ENCODE assay signal across 22 cellular contexts in the genomic region with DNA sequence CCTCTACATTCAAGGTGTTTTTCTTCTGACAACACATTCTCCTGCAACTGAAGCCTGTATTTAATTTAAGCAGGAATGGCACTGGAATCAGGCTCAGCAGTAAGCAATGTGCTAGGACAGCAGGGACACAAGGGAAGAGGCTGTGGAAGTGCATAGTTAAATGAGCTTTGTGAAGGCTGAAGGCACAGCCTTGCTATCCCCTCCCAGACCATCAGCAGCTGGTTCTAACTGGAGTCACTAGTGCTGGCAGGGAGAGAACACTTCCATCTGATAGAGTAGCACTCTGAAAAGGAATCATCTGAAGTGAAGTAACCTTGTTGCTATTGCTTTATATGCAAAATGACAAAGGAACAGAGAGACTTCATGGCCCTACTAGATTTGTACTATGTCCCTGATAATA. TPM values are rescaled to one million over a fixed set of nuclear protein-coding genes. Genes with fewer than 3 reads are reported as not detected.
"Had no signal": no experiment of that assay in that cellular context is flagged by ENCODE, and none has a peak within 500 bp of the region (broad histone marks: within the 10 kb centered on the region; RNA-seq: fewer than 3 reads in every experiment).

No MANE protein-coding gene starts in this region.

- DNase-seq: activated CD4-positive, alpha-beta T cell treated with anti-CD3 and anti-CD28 coated beads, Interleukin-2, amount 10 ng/mL, durations not matched to agents 7 days and 5 days; activated CD4-positive, CD25-positive, alpha-beta regulatory T cell treated with anti-CD3 and anti-CD28 coated beads, Interleukin-2, amount 50 U/mL, for 72 hours; activated CD8-positive, alpha-beta memory T cell treated with anti-CD3 and anti-CD28 coated beads, Interleukin-2, amount 10 ng/mL, durations not matched to agents 7 days and 5 days; activated CD8-positive, alpha-beta T cell treated with anti-CD3 and anti-CD28 coated beads for 36 hours; activated naive CD4-positive, alpha-beta T cell treated with Interleukin-2 at 50 U/mL for 16 hours; caudate nucleus; effector CD8-positive, alpha-beta T cell; erythroblast; foreskin fibroblast; mammary epithelial cell; retina; stimulated activated CD4-positive, alpha-beta T cell treated with anti-CD3 and anti-CD28 coated beads, Interleukin-4, amount 100 ng/mL, for 24 hours; stimulated activated naive CD8-positive, alpha-beta T cell treated with anti-CD3 and anti-CD28 coated beads, Interleukin-15, amount 100 ng/mL, for 72 hours; T-helper 1 cell; transverse colon; uterus; WERI-Rb-1 had no signal

- H3K9me3 Mint-ChIP-seq: activated CD4-positive, alpha-beta T cell treated with anti-CD3 and anti-CD28 coated beads, Interleukin-2, amount 10 ng/mL, durations not matched to agents 7 days and 5 days; activated CD8-positive, alpha-beta T cell treated with anti-CD3 and anti-CD28 coated beads for 36 hours; dendritic cell treated with granulocyte-macrophage colony-stimulating factor and Interleukin-4, amounts not matched to agents 40 ng/mL and 50 ng/mL, for 4 days; neural progenitor cell; stimulated activated naive CD8-positive, alpha-beta T cell treated with anti-CD3 and anti-CD28 coated beads, Interleukin-15, amount 100 ng/mL, for 72 hours had no signal

- H3K36me3 ChIP-seq: uterus had no signal

- H3K4me1 ChIP-seq: neural progenitor cell, suprapubic skin, transverse colon, uterus had no signal

- H3K4me1 Mint-ChIP-seq: neural progenitor cell; stimulated activated naive CD8-positive, alpha-beta T cell treated with anti-CD3 and anti-CD28 coated beads, Interleukin-15, amount 100 ng/mL, for 72 hours had no signal

- H3K27ac ChIP-seq: neural progenitor cell, suprapubic skin, transverse colon, uterus, WERI-Rb-1 had no signal

- H3K27me3 Mint-ChIP-seq: activated CD4-positive, alpha-beta T cell treated with anti-CD3 and anti-CD28 coated beads, Interleukin-2, amount 10 ng/mL, durations not matched to agents 7 days and 5 days; activated CD8-positive, alpha-beta memory T cell treated with anti-CD3 and anti-CD28 coated beads, Interleukin-2, amount 10 ng/mL, durations not matched to agents 7 days and 5 days; activated CD8-positive, alpha-beta T cell treated with anti-CD3 and anti-CD28 coated beads for 36 hours; dendritic cell treated with granulocyte-macrophage colony-stimulating factor and Interleukin-4, amounts not matched to agents 40 ng/mL and 50 ng/mL, for 4 days; progenitor cell of endocrine pancreas; stimulated activated naive CD8-positive, alpha-beta T cell treated with anti-CD3 and anti-CD28 coated beads, Interleukin-15, amount 100 ng/mL, for 72 hours had no signal

- H3K4me3 Mint-ChIP-seq: activated CD4-positive, alpha-beta T cell treated with anti-CD3 and anti-CD28 coated beads, Interleukin-2, amount 10 ng/mL, durations not matched to agents 7 days and 5 days; activated CD8-positive, alpha-beta memory T cell treated with anti-CD3 and anti-CD28 coated beads, Interleukin-2, amount 10 ng/mL, durations not matched to agents 7 days and 5 days; activated CD8-positive, alpha-beta T cell treated with anti-CD3 and anti-CD28 coated beads for 36 hours; dendritic cell treated with granulocyte-macrophage colony-stimulating factor and Interleukin-4, amounts not matched to agents 40 ng/mL and 50 ng/mL, for 4 days; neural progenitor cell; stimulated activated naive CD8-positive, alpha-beta T cell treated with anti-CD3 and anti-CD28 coated beads, Interleukin-15, amount 100 ng/mL, for 72 hours had no signal

- H3K4me3 ChIP-seq: neural progenitor cell, suprapubic skin, transverse colon, uterus had no signal

- H3K27ac Mint-ChIP-seq: activated CD4-positive, alpha-beta T cell treated with anti-CD3 and anti-CD28 coated beads, Interleukin-2, amount 10 ng/mL, durations not matched to agents 7 days and 5 days; activated CD8-positive, alpha-beta memory T cell treated with anti-CD3 and anti-CD28 coated beads, Interleukin-2, amount 10 ng/mL, durations not matched to agents 7 days and 5 days; activated CD8-positive, alpha-beta T cell treated with anti-CD3 and anti-CD28 coated beads for 36 hours; dendritic cell treated with granulocyte-macrophage colony-stimulating factor and Interleukin-4, amounts not matched to agents 40 ng/mL and 50 ng/mL, for 4 days; neural progenitor cell had no signal

- H3K27me3 ChIP-seq: neural progenitor cell, suprapubic skin, transverse colon, uterus had no signal

- ATAC-seq: activated CD8-positive, alpha-beta memory T cell treated with anti-CD3 and anti-CD28 coated beads, Interleukin-2, amount 10 ng/mL, durations not matched to agents 7 days and 5 days; activated CD8-positive, alpha-beta T cell treated with anti-CD3 and anti-CD28 coated beads for 36 hours; stimulated activated naive CD8-positive, alpha-beta T cell treated with anti-CD3 and anti-CD28 coated beads, Interleukin-15, amount 100 ng/mL, for 72 hours had no signal

- H3K9me3 ChIP-seq: suprapubic skin, transverse colon, uterus had no signal

RNA-seq across cellular contexts. Expression of a gene that starts 56.0 kb away (rescaled TPM):
- total RNA-seq: activated CD8-positive, alpha-beta memory T cell treated with anti-CD3 and anti-CD28 coated beads, Interleukin-2, amount 10 ng/mL, durations not matched to agents 7 days and 5 days had no signal
- polyA plus RNA-seq: keratinocyte had no signal
